ENCODE assay signal across 8 cellular contexts in genomic region chr3:23916152-23916885, GRCh38. TPM values are rescaled to one million over a fixed set of nuclear protein-coding genes. Genes with fewer than 3 reads are reported as not detected.
DNase-seq lines count a peak whose midpoint lies in the region; ATAC-seq and TF ChIP-seq lines count a peak whose summit lies in the region.

No MANE protein-coding gene starts in this region.

- no peak for TF ChIP-seq POLR2A in prostate gland (IDR thresholded peaks at IDR 0.05)

- no peak for TF ChIP-seq CTCF in glutamatergic neuron (IDR thresholded peaks at IDR 0.05; ENCODE audit: partially characterized antibody, unreplicated experiment)
- no peak for TF ChIP-seq CTCF in prostate gland (IDR thresholded peaks at IDR 0.05)

- peaks cover 3% of the 10 kb centered on the region for H3K4me1 ChIP-seq in prostate gland (replicated peaks)

- peak overlapping the region; percentile 87 to 89 for H3K27ac ChIP-seq in prostate gland

- H3K27me3 ChIP-seq in prostate gland (replicated peaks; ENCODE audit: insufficient read depth): no peaks in the 10 kb centered on the region

- peak overlapping the region; percentile 61 to 80 for H3K4me3 ChIP-seq in prostate gland

- no peaks in the 10 kb centered on the region for H3K9me3 ChIP-seq in prostate gland

- peaks cover 36% of the 10 kb centered on the region for H3K36me3 Mint-ChIP-seq in activated T-cell treated with anti-CD3 and anti-CD28 coated beads, Interleukin-2, amount 50 U/mL, for 4 hours (ENCODE audit: insufficient read depth)
- H3K36me3 Mint-ChIP-seq in T-helper 2 cell treated with Interferon-gamma antibody and Interleukin-4, amounts not matched to agents 5 μg/mL and 100 μg/mL, for 36 hours (ENCODE audit: low read depth): peaks cover 42% of the 10 kb centered on the region
- no peaks in the 10 kb centered on the region for H3K36me3 Mint-ChIP-seq in glutamatergic neuron (ENCODE audit: unreplicated experiment)

- DNase-seq in activated T-cell treated with anti-CD3 and anti-CD28 coated beads, Interleukin-2, amount 50 U/mL, for 4 hours: no peak
- DNase-seq in activated T-cell treated with anti-CD3 and anti-CD28 coated beads for 4 hours: no peak
- no peak for DNase-seq in T-helper 2 cell treated with Interferon-gamma antibody and Interleukin-4, amounts not matched to agents 5 μg/mL and 100 μg/mL, for 36 hours (ENCODE audit: low spot score)
- no peak for DNase-seq in glutamatergic neuron
- no peak for DNase-seq in prostate gland (ENCODE audit: low spot score)
- no peak for DNase-seq in T-helper 9 cell
- DNase-seq in NCI-H748 (lab: John Stamatoyannopoulos, UW; ENCODE audit: unreplicated experiment): no peak

- H3K4me3 Mint-ChIP-seq in activated T-cell treated with anti-CD3 and anti-CD28 coated beads, Interleukin-2, amount 50 U/mL, for 4 hours: peak overlapping the region; percentile 100
- H3K4me3 Mint-ChIP-seq in T-helper 2 cell treated with Interferon-gamma antibody and Interleukin-4, amounts not matched to agents 5 μg/mL and 100 μg/mL, for 36 hours: peak overlapping the region; percentile 98
- H3K4me3 Mint-ChIP-seq in glutamatergic neuron (ENCODE audit: unreplicated experiment): peak overlapping the region; percentile 89

- no peaks in the 10 kb centered on the region for H3K36me3 ChIP-seq in prostate gland

- H3K9me3 Mint-ChIP-seq in activated T-cell treated with anti-CD3 and anti-CD28 coated beads, Interleukin-2, amount 50 U/mL, for 4 hours: no peaks in the 10 kb centered on the region
- no peaks in the 10 kb centered on the region for H3K9me3 Mint-ChIP-seq in T-helper 2 cell treated with Interferon-gamma antibody and Interleukin-4, amounts not matched to agents 5 μg/mL and 100 μg/mL, for 36 hours
- H3K9me3 Mint-ChIP-seq in glutamatergic neuron (ENCODE audit: unreplicated experiment): peaks cover 5% of the 10 kb centered on the region

- H3K4me1 Mint-ChIP-seq in activated T-cell treated with anti-CD3 and anti-CD28 coated beads, Interleukin-2, amount 50 U/mL, for 4 hours (ENCODE audit: low read depth): peaks cover 47% of the 10 kb centered on the region
- H3K4me1 Mint-ChIP-seq in T-helper 2 cell treated with Interferon-gamma antibody and Interleukin-4, amounts not matched to agents 5 μg/mL and 100 μg/mL, for 36 hours (ENCODE audit: low read depth): peaks cover 31% of the 10 kb centered on the region
- H3K4me1 Mint-ChIP-seq in glutamatergic neuron (ENCODE audit: low read depth, unreplicated experiment): peaks cover 26% of the 10 kb centered on the region

- H3K27ac Mint-ChIP-seq in T-helper 2 cell treated with Interferon-gamma antibody and Interleukin-4, amounts not matched to agents 5 μg/mL and 100 μg/mL, for 36 hours: peak overlapping the region; percentile 97
- peak overlapping the region; percentile 98 for H3K27ac Mint-ChIP-seq in glutamatergic neuron (ENCODE audit: unreplicated experiment)

- intact Hi-C loops in prostate gland (cut with DNase I): no loop called here

- peak; percentile 35 to 38 for ATAC-seq in activated T-cell treated with anti-CD3 and anti-CD28 coated beads, Interleukin-2, amount 50 U/mL, for 4 hours
- ATAC-seq in HG02981 (IDR thresholded peaks at IDR 0.05; ENCODE audit: unreplicated experiment): peak; percentile 38

- WGBS in prostate gland: 2% methylated on average over 48 of the region's 48 CpGs

- H3K27me3 Mint-ChIP-seq in activated T-cell treated with anti-CD3 and anti-CD28 coated beads, Interleukin-2, amount 50 U/mL, for 4 hours (ENCODE audit: low read depth): peaks cover 3% of the 10 kb centered on the region
- peaks cover 20% of the 10 kb centered on the region for H3K27me3 Mint-ChIP-seq in T-helper 2 cell treated with Interferon-gamma antibody and Interleukin-4, amounts not matched to agents 5 μg/mL and 100 μg/mL, for 36 hours (ENCODE audit: low read depth)
- H3K27me3 Mint-ChIP-seq in glutamatergic neuron (ENCODE audit: unreplicated experiment): peaks cover 8% of the 10 kb centered on the region

RNA-seq across cellular contexts. Expression of gene NKIRAS1, which starts 0.5 kb away (rescaled TPM):
- 1 to 10 TPM; 5.5 to 7.4 (median 5.7) TPM for total RNA-seq in activated T-cell treated with anti-CD3 and anti-CD28 coated beads, Interleukin-2, amount 50 U/mL, for 4 hours
- total RNA-seq in glutamatergic neuron (ENCODE audit: unreplicated experiment) (12.6 TPM), prostate gland (10 to 100 TPM in 1 of 2 donors, 1 to 10 TPM in 1; 9.4 to 19.9 TPM)

RNA-seq across cellular contexts. Expression of gene RPL15, which starts 0.6 kb away (rescaled TPM):
- 1,000 to 10,000 TPM; 2,279 to 2,502 (median 2,371) TPM for total RNA-seq in activated T-cell treated with anti-CD3 and anti-CD28 coated beads, Interleukin-2, amount 50 U/mL, for 4 hours
- 1,377 TPM for total RNA-seq in glutamatergic neuron (ENCODE audit: unreplicated experiment)
- total RNA-seq in prostate gland: 1,000 to 10,000 TPM; 2,124 to 2,276 TPM

RNA-seq across cellular contexts. Expression of gene NR1D2, which starts 28.8 kb away (rescaled TPM):
- total RNA-seq in activated T-cell treated with anti-CD3 and anti-CD28 coated beads, Interleukin-2, amount 50 U/mL, for 4 hours: 1 to 10 TPM; 5.4 to 6.5 (median 6.0) TPM
- total RNA-seq in glutamatergic neuron (ENCODE audit: unreplicated experiment) (10.1 TPM), prostate gland (10 to 100 TPM; 39.8 to 48.9 TPM)
